In genomic region chr3:172313671-172314070, GRCh38 we compare ENCODE assay signal across 18 cellular contexts.
A peak's percentile ranks its signal among the peaks of the same experiment; 100 is the strongest.
DNase-seq lines count a peak whose midpoint lies in the region; ATAC-seq, FAIRE-seq and TF ChIP-seq lines count a peak whose summit lies in the region.
"Had no signal": no experiment of that assay in that cellular context is flagged by ENCODE, and none has a peak within 500 bp of the region (broad histone marks: within the 10 kb centered on the region; RNA-seq: fewer than 3 reads in every experiment).

No MANE protein-coding gene starts in this region.

- no peak overlapping the region for H3K4me3 ChIP-seq in keratinocyte (ENCODE audit: control insufficient read depth in 2 of 3, extremely low read depth in 1 of 3, insufficient read depth in 2 of 3, low read depth in 1 of 3, low read length in 3 of 3)
- no peak overlapping the region for H3K4me3 ChIP-seq in tibial artery
- H3K4me3 ChIP-seq in suprapubic skin = no peak overlapping the region
- H3K4me3 ChIP-seq: skin epidermis had no signal

- TF ChIP-seq EP300 in suprapubic skin (IDR thresholded peaks at IDR 0.05) = no peak

- dilution Hi-C loops in keratinocyte (cut with MboI; ENCODE audit: extremely low pct_ligation_motif_present, low sequenced_read_pairs) = no loop called here

- H3K27ac ChIP-seq in VCaP = peak overlapping the region; percentile 36
- no peak overlapping the region for H3K27ac ChIP-seq in keratinocyte (ENCODE audit: control insufficient read depth, insufficient read depth, low read length)
- peak overlapping the region; percentile 42 to 58 for H3K27ac ChIP-seq in tibial artery
- H3K27ac ChIP-seq in suprapubic skin = no peak overlapping the region
- H3K27ac ChIP-seq: brain microvascular endothelial cell had no signal

- peaks cover 37% of the 10 kb centered on the region for H3K4me1 ChIP-seq in keratinocyte (ENCODE audit: control insufficient read depth, extremely low read depth, insufficient read depth, low read length)
- peaks cover 0 to 71% (median 56%) of the 10 kb centered on the region in 4 donors for H3K4me1 ChIP-seq in tibial artery
- H3K4me1 ChIP-seq in suprapubic skin = peaks cover 36% of the 10 kb centered on the region

- peaks cover 4% of the 10 kb centered on the region for H4K20me1 ChIP-seq in keratinocyte (ENCODE audit: control insufficient read depth, extremely low read depth, insufficient read depth, low read length)

- no peak for TF ChIP-seq POLR2A in suprapubic skin (IDR thresholded peaks at IDR 0.05)

- intact Hi-C loops in tibial artery (cut with DNase I; ENCODE audit: low total_unique reads) = loop anchor here (10.0 kb wide), 1 partner anchor 109 kb away; no protein-coding TSS in a partner anchor

- no peak overlapping the region for H2AFZ ChIP-seq in keratinocyte (ENCODE audit: control insufficient read depth, low read length)

- ATAC-seq in GM18858 (IDR thresholded peaks at IDR 0.05; ENCODE audit: unreplicated experiment) = no peak
- no peak for ATAC-seq in GM19023 (IDR thresholded peaks at IDR 0.05; ENCODE audit: unreplicated experiment)
- ATAC-seq: activated CD8-positive, alpha-beta T cell treated with anti-CD3 and anti-CD28 coated beads for 36 hours; left colon had no signal

- no peaks in the 10 kb centered on the region for H3K79me2 ChIP-seq in keratinocyte (ENCODE audit: control insufficient read depth, insufficient read depth, low read length)

- WGBS in suprapubic skin = 56% methylated on average over 3 of the region's 3 CpGs

- no peaks in the 10 kb centered on the region for H3K27me3 ChIP-seq in keratinocyte (ENCODE audit: control insufficient read depth, extremely low read depth, insufficient read depth, low read length)
- H3K27me3 ChIP-seq in tibial artery = no peaks in the 10 kb centered on the region
- no peaks in the 10 kb centered on the region for H3K27me3 ChIP-seq in suprapubic skin
- H3K27me3 ChIP-seq: brain microvascular endothelial cell had no signal

- no peak overlapping the region for H3K4me2 ChIP-seq in keratinocyte (ENCODE audit: control insufficient read depth, extremely low read depth, insufficient read depth, low read depth, low read length)

- no peak overlapping the region for H3K9ac ChIP-seq in keratinocyte (ENCODE audit: control insufficient read depth, extremely low read depth, insufficient read depth, low read length)

- H3K9me1 ChIP-seq in keratinocyte (ENCODE audit: control insufficient read depth, extremely low read depth, insufficient read depth, low read length) = peaks cover 2% of the 10 kb centered on the region

- DNase-seq in NCI-H510A treated with DMSO at 0.1 percent for 48 hours (lab: John Stamatoyannopoulos, UW) (peak; percentile 35), NCI-H510A (lab: John Stamatoyannopoulos, UW) (no peak), keratinocyte (ENCODE audit: low read depth, low spot score) (no peak), tibial artery (no peak), suprapubic skin (ENCODE audit: low spot score in 2 of 2) (no peak)
- DNase-seq: activated CD8-positive, alpha-beta T cell treated with anti-CD3 and anti-CD28 coated beads for 36 hours; activated effector memory CD4-positive, alpha-beta T cell treated with anti-CD3 and anti-CD28 coated beads, Interleukin-2, amount 50 U/mL, for 16 hours; brain microvascular endothelial cell; H7; left colon; NCI-H526 treated with DMSO at 0.1 percent for 48 hours; SHP77 had no signal

- TF ChIP-seq CTCF in VCaP (conservative IDR thresholded peaks at IDR 0.05) (no peak), keratinocyte (optimal IDR thresholded peaks at IDR 0.05 in 1 of 3, IDR thresholded peaks at IDR 0.05 in 1 of 3, conservative IDR thresholded peaks at IDR 0.05 in 1 of 3; ENCODE audit: extremely low read depth in 1 of 3, insufficient read depth in 2 of 3, low read length in 3 of 3) (no peak), tibial artery (IDR thresholded peaks at IDR 0.05) (no peak), suprapubic skin (IDR thresholded peaks at IDR 0.05) (no peak)

- H3K36me3 ChIP-seq in keratinocyte (ENCODE audit: control insufficient read depth in 2 of 2, extremely low read depth in 1 of 2, insufficient read depth in 2 of 2, low read length in 2 of 2) (peaks cover 13 to 29% of the 10 kb centered on the region in 2 experiments), tibial artery (peaks cover 26 to 35% (median 29%) of the 10 kb centered on the region in 3 donors), suprapubic skin (peaks cover 28% of the 10 kb centered on the region)

- FAIRE-seq in keratinocyte (lab: Jason Lieb, UNC) = peak; percentile 34
- FAIRE-seq: A204.1, TTC549 had no signal

- H3K9me3 ChIP-seq in keratinocyte (ENCODE audit: control insufficient read depth, low read depth, low read length) = no peaks in the 10 kb centered on the region
- no peaks in the 10 kb centered on the region for H3K9me3 ChIP-seq in tibial artery
- no peaks in the 10 kb centered on the region for H3K9me3 ChIP-seq in suprapubic skin

Comparison
In these comparisons a context has a peak if more than half of its experiments do, and no peak if none do; other contexts are left out.
1. H3K27ac ChIP-seq: peak in VCaP (single experiment) and tibial artery (2 of 2); none in keratinocyte (single experiment) and suprapubic skin (single experiment).